ENCODE assay signal across 17 cellular contexts in the genomic region with DNA sequence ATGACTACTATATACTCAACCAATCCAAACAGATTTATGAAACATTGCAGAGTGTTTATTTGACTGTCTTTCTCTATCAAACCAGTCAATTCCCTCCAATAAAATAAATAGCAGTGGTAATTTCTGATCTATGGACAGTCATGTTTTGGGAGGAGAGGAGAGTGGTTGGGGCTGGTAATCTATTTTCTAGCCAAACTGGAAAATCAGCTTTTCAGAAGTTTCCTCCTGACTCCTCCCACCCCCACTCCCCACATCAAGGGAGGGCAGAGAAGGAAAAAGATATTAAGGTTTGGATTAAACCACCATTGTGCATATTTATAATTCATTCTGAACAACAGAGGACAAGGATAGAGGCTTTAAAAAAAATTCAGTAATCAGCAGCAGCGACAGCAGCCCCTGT.
DNase-seq lines count a peak whose midpoint lies in the region; ATAC-seq and TF ChIP-seq lines count a peak whose summit lies in the region.
"Had no signal": no experiment of that assay in that cellular context is flagged by ENCODE, and none has a peak within 500 bp of the region (broad histone marks: within the 10 kb centered on the region; RNA-seq: fewer than 3 reads in every experiment).

No MANE protein-coding gene starts in this region.

- H3K4me3 Mint-ChIP-seq in mesothelial cell of epicardium: no peak overlapping the region
- H3K4me3 Mint-ChIP-seq: CD14-positive monocyte; T-helper 2 cell treated with Interferon-gamma antibody and Interleukin-4, amounts not matched to agents 5 μg/mL and 100 μg/mL, for 36 hours had no signal

- H3K9me2 ChIP-seq in PC-9 (ENCODE audit: insufficient read depth): no peaks in the 10 kb centered on the region
- H3K9me2 ChIP-seq: SK-N-SH had no signal

- peak overlapping the region; percentile 90 for H3K27ac Mint-ChIP-seq in mesothelial cell of epicardium
- H3K27ac Mint-ChIP-seq: CD14-positive monocyte; T-helper 2 cell treated with Interferon-gamma antibody and Interleukin-4, amounts not matched to agents 5 μg/mL and 100 μg/mL, for 36 hours had no signal

- no peaks in the 10 kb centered on the region for H3K79me2 ChIP-seq in PC-9 (ENCODE audit: low read depth)

- H3K27me3 Mint-ChIP-seq in mesothelial cell of epicardium (ENCODE audit: low read depth): no peaks in the 10 kb centered on the region

- intact Hi-C loops in PC-9 (cut with micrococcal nuclease; ENCODE audit: unreplicated experiment): no loop called here

- peak overlapping the region; percentile 59 for H3K4me2 ChIP-seq in PC-9
- H3K4me2 ChIP-seq: KMS-11, SK-N-SH had no signal

- CTCF ChIA-PET in PC-9 (lab: Charles Lee): no interaction called here

- peaks cover 28% of the 10 kb centered on the region for H3K4me1 ChIP-seq in PC-9 (replicated peaks; ENCODE audit: insufficient read depth)

- H3K36me3 Mint-ChIP-seq in mesothelial cell of epicardium: peaks cover 4% of the 10 kb centered on the region
- H3K36me3 Mint-ChIP-seq: CD14-positive monocyte had no signal

- no peak overlapping the region for H2AFZ ChIP-seq in PC-9

- peaks cover 7% of the 10 kb centered on the region for H3F3A ChIP-seq in PC-9 (ENCODE audit: insufficient read depth, low read depth)

- 0 out of 2 replicates have a peak, but pooled peaks cover 6% of the 10 kb centered on the region for H3K9me3 ChIP-seq in PC-9 (ENCODE audit: insufficient read depth, low read depth)
- H3K9me3 ChIP-seq: SK-N-SH had no signal

- H3K4me1 Mint-ChIP-seq in mesothelial cell of epicardium: peaks cover 25% of the 10 kb centered on the region

- peak; percentile 53 for DNase-seq in ELF-1 (ENCODE audit: low read depth, low spot score)
- peak; percentile 21 to 43 for DNase-seq in PC-9
- no peak for DNase-seq in mesothelial cell of epicardium (ENCODE audit: low spot score in 2 of 2, unreplicated experiment in 2 of 2)
- DNase-seq in NCI-H2107 (lab: John Stamatoyannopoulos, UW): no peak
- no peak for DNase-seq in stimulated activated CD4-positive, alpha-beta T cell treated with anti-CD3 and anti-CD28 coated beads, Interleukin-4, amount 100 ng/mL, for 24 hours
- DNase-seq: GOT3, NCI-H1092 treated with DMSO at 0.1 percent for 48 hours, NCI-H1436 treated with DMSO at 0.1 percent for 48 hours, NCI-H2029, NCI-H524, SHP77, SK-N-SH had no signal

- no peaks in the 10 kb centered on the region for H3K36me3 ChIP-seq in PC-9 (ENCODE audit: low read depth)

- TF ChIP-seq CTCF in C4-2B (conservative IDR thresholded peaks at IDR 0.05) (no peak), PC-9 (conservative IDR thresholded peaks at IDR 0.05) (no peak), mesothelial cell of epicardium (IDR thresholded peaks at IDR 0.05; ENCODE audit: unreplicated experiment) (no peak)

- H3K27ac ChIP-seq in C4-2B (peak overlapping the region; percentile 29), PC-9 (no peak overlapping the region)
- H3K27ac ChIP-seq: KMS-11 had no signal

- no peaks in the 10 kb centered on the region for H4K20me1 ChIP-seq in PC-9 (ENCODE audit: insufficient read depth)

- peaks cover 16% of the 10 kb centered on the region for H3K9me3 Mint-ChIP-seq in mesothelial cell of epicardium
- H3K9me3 Mint-ChIP-seq: T-helper 2 cell treated with Interferon-gamma antibody and Interleukin-4, amounts not matched to agents 5 μg/mL and 100 μg/mL, for 36 hours had no signal

- no peaks in the 10 kb centered on the region for H3K27me3 ChIP-seq in PC-9 (ENCODE audit: insufficient read depth, low read depth)

- POLR2A ChIA-PET in PC-9 (lab: Charles Lee; ENCODE audit: unreplicated experiment): no interaction called here

- no TSS peak for BruUV-seq in PC-9 (replicated peaks; lab: Mats Ljungman, UMichigan)

- no peak overlapping the region for H3K4me3 ChIP-seq in PC-9

- ATAC-seq in GM21390 (IDR thresholded peaks at IDR 0.05; ENCODE audit: unreplicated experiment): no peak

Comparison
In these comparisons a context has a peak if more than half of its experiments do, and no peak if none do; other contexts are left out.
1. DNase-seq: peak in ELF-1 (single experiment) and PC-9 (2 of 2); none in mesothelial cell of epicardium (0 of 2), NCI-H2107 (single experiment) and stimulated activated CD4-positive, alpha-beta T cell treated with anti-CD3 and anti-CD28 coated beads, Interleukin-4, amount 100 ng/mL, for 24 hours (single experiment).